ENCODE assay signal across 1 cellular context in genomic region chr22:37803195-37803635, GRCh38.
TF ChIP-seq lines count a peak whose summit lies in the region.

No MANE protein-coding gene starts in this region.

TF ChIP-seq in K562, 482 proteins besides CTCF, POLR2A, EP300 and RAD21 (continued from another document and continues in another):
- TF ChIP-seq, protein P1, sequence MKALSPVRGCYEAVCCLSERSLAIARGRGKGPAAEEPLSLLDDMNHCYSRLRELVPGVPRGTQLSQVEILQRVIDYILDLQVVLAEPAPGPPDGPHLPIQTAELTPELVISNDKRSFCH (CRISPR knock-in tag; IDR thresholded peaks at IDR 0.05): no peak
- TF ChIP-seq, protein P1 (tag; IDR thresholded peaks at IDR 0.05): peak; percentile 15; the same call in 1 of the 2 replicates
- TF ChIP-seq TCFL5 (CRISPR knock-in tag; conservative IDR thresholded peaks at IDR 0.05) (no peak), ZNF274 (IDR thresholded peaks at IDR 0.05; ENCODE audit: borderline replicate concordance, low read depth, low read length) (no peak), CLOCK (CRISPR knock-in tag; IDR thresholded peaks at IDR 0.05; ENCODE audit: borderline replicate concordance) (no peak), KAT7 (CRISPR knock-in tag; IDR thresholded peaks at IDR 0.05; ENCODE audit: borderline replicate concordance) (no peak), KHSRP (IDR thresholded peaks at IDR 0.05) (0 out of 2 replicates have a peak, but pooled peaks have one; percentile 52), CTCFL (IDR thresholded peaks at IDR 0.05; ENCODE audit: borderline replicate concordance, insufficient read depth, low read depth, low read length, poor library complexity, severe bottlenecking) (no peak), POLR2G (IDR thresholded peaks at IDR 0.05; ENCODE audit: low read depth, low read length) (no peak), CHD7 (IDR thresholded peaks at IDR 0.05; ENCODE audit: low read depth, low read length) (no peak), DEAF1 (CRISPR knock-in tag; IDR thresholded peaks at IDR 0.05) (no peak), LEF1 (IDR thresholded peaks at IDR 0.05) (peak; percentile 98), KLF1 (tag; IDR thresholded peaks at IDR 0.05) (no peak), JUND (IDR thresholded peaks at IDR 0.05; ENCODE audit: borderline replicate concordance, low read depth, low read length) (peak; percentile 85), JUND (tag; IDR thresholded peaks at IDR 0.05; ENCODE audit: borderline replicate concordance, low read depth, low read length) (peak; percentile 31; the same call in 1 of the 3 replicates), SRSF7 (optimal IDR thresholded peaks at IDR 0.05; ENCODE audit: low read depth, low read length) (no peak), SRSF1 (IDR thresholded peaks at IDR 0.05; ENCODE audit: low read depth, low read length) (no peak)
- TF ChIP-seq, protein P2, sequence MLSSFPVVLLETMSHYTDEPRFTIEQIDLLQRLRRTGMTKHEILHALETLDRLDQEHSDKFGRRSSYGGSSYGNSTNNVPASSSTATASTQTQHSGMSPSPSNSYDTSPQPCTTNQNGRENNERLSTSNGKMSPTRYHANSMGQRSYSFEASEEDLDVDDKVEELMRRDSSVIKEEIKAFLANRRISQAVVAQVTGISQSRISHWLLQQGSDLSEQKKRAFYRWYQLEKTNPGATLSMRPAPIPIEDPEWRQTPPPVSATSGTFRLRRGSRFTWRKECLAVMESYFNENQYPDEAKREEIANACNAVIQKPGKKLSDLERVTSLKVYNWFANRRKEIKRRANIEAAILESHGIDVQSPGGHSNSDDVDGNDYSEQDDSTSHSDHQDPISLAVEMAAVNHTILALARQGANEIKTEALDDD (IDR thresholded peaks at IDR 0.05): peak; percentile 38; the same call in 1 of the 2 replicates
- TF ChIP-seq, protein P3, sequence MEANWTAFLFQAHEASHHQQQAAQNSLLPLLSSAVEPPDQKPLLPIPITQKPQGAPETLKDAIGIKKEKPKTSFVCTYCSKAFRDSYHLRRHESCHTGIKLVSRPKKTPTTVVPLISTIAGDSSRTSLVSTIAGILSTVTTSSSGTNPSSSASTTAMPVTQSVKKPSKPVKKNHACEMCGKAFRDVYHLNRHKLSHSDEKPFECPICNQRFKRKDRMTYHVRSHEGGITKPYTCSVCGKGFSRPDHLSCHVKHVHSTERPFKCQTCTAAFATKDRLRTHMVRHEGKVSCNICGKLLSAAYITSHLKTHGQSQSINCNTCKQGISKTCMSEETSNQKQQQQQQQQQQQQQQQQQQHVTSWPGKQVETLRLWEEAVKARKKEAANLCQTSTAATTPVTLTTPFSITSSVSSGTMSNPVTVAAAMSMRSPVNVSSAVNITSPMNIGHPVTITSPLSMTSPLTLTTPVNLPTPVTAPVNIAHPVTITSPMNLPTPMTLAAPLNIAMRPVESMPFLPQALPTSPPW (CRISPR knock-in tag; IDR thresholded peaks at IDR 0.05): peak; percentile 91
